Comparison of ENCODE assay signal across 25 cellular contexts in the genomic region with DNA sequence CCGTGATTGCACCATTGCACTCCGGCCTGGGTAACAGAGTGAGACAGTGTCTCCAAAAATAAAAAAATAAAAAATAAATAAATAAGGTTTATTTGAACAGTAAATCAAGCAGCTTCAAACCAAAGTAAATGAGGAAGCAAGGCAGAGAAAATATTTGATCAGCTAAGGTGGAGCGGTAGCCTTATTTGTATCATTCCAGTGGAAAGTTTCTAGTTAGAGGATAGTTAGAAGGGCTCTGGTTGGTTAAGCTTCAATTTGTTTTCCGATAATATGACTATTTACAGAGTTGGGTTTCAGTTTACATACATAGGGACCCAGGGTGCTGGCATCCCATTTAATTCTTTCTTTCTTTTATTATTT.
"Had no signal": no experiment of that assay in that cellular context is flagged by ENCODE, and none has a peak within 500 bp of the region (broad histone marks: within the 10 kb centered on the region; RNA-seq: fewer than 3 reads in every experiment).

No MANE protein-coding gene starts in this region.

- FAIRE-seq: colon, frontal cortex had no signal

- H3K27me3 Mint-ChIP-seq: naive B cell; progenitor cell of endocrine pancreas; stimulated activated naive CD8-positive, alpha-beta T cell treated with anti-CD3 and anti-CD28 coated beads, Interleukin-15, Interleukin-2, amounts not matched to agents 100 ng/mL and 50 ng/mL, for 24 hours had no signal

- DNase-seq: dorsolateral prefrontal cortex; effector CD4-positive, alpha-beta T cell; hypothalamus; immature natural killer cell; islet precursor cell; mesenchymal stem cell; mucosa of descending colon; naive B cell; spleen; stimulated activated CD4-positive, alpha-beta T cell treated with anti-CD3 and anti-CD28 coated beads, Interleukin-4, amount 100 ng/mL, for 4 hours; stimulated activated naive B cell treated with anti-CD40 and anti-IgM and Interleukin-4, amounts not matched to agents 10 μg/mL and 1 μg/mL and 100 μg/mL, for 72 hours; transverse colon had no signal

- H3K79me2 ChIP-seq: parathyroid adenoma had no signal

- H3K4me1 ChIP-seq: parathyroid adenoma, right atrium auricular region, spleen, suprapubic skin, transverse colon, vagina had no signal

- H3K27ac Mint-ChIP-seq: immature natural killer cell; mesothelial cell of epicardium; naive B cell; natural killer cell treated with Interleukin-12 subunit alpha and Interleukin-12 subunit beta and Interleukin-15 and Interleukin-18, amount 100 ng/mL, for 72 hours; progenitor cell of endocrine pancreas; stimulated activated naive B cell treated with anti-CD40 and anti-IgM and Interleukin-4, amounts not matched to agents 10 μg/mL and 1 μg/mL and 100 μg/mL, for 72 hours; stimulated activated naive CD8-positive, alpha-beta T cell treated with anti-CD3 and anti-CD28 coated beads, Interleukin-15, Interleukin-2, amounts not matched to agents 100 ng/mL and 50 ng/mL, for 24 hours had no signal

- H3K27ac ChIP-seq: dorsolateral prefrontal cortex, neutrophil, right atrium auricular region, skin epidermis, spleen, suprapubic skin, transverse colon, vagina had no signal

- H3K4me3 ChIP-seq: dorsolateral prefrontal cortex, mucosa of descending colon, right atrium auricular region, skin epidermis, spleen, suprapubic skin, transverse colon, vagina had no signal

- H3K27me3 ChIP-seq: neutrophil, right atrium auricular region, suprapubic skin, transverse colon, vagina had no signal

- H3K4me3 Mint-ChIP-seq: immature natural killer cell; mesothelial cell of epicardium; naive B cell; natural killer cell treated with Interleukin-12 subunit alpha and Interleukin-12 subunit beta and Interleukin-15 and Interleukin-18, amount 100 ng/mL, for 72 hours; neural crest cell; stimulated activated naive B cell treated with anti-CD40 and anti-IgM and Interleukin-4, amounts not matched to agents 10 μg/mL and 1 μg/mL and 100 μg/mL, for 72 hours; stimulated activated naive CD8-positive, alpha-beta T cell treated with anti-CD3 and anti-CD28 coated beads, Interleukin-15, Interleukin-2, amounts not matched to agents 100 ng/mL and 50 ng/mL, for 24 hours had no signal

- H3K9me3 ChIP-seq: mucosa of descending colon, neutrophil, right atrium auricular region, spleen, suprapubic skin, transverse colon, vagina had no signal

- H3K9me3 Mint-ChIP-seq: immature natural killer cell; natural killer cell treated with Interleukin-12 subunit alpha and Interleukin-12 subunit beta and Interleukin-15 and Interleukin-18, amount 100 ng/mL, for 72 hours; stimulated activated naive B cell treated with anti-CD40 and anti-IgM and Interleukin-4, amounts not matched to agents 10 μg/mL and 1 μg/mL and 100 μg/mL, for 72 hours; stimulated activated naive CD8-positive, alpha-beta T cell treated with anti-CD3 and anti-CD28 coated beads, Interleukin-15, Interleukin-2, amounts not matched to agents 100 ng/mL and 50 ng/mL, for 24 hours had no signal

- H3K36me3 ChIP-seq: neutrophil, right atrium auricular region, spleen, suprapubic skin, transverse colon, vagina had no signal

- H3K36me3 Mint-ChIP-seq: immature natural killer cell; mesothelial cell of epicardium; naive B cell; natural killer cell treated with Interleukin-12 subunit alpha and Interleukin-12 subunit beta and Interleukin-15 and Interleukin-18, amount 100 ng/mL, for 72 hours; stimulated activated naive B cell treated with anti-CD40 and anti-IgM and Interleukin-4, amounts not matched to agents 10 μg/mL and 1 μg/mL and 100 μg/mL, for 72 hours had no signal

- H3K9ac ChIP-seq: parathyroid adenoma had no signal

- ATAC-seq: mucosa of descending colon; natural killer cell treated with Interleukin-12 subunit alpha and Interleukin-12 subunit beta and Interleukin-15 and Interleukin-18, amount 100 ng/mL, for 72 hours; stimulated activated naive B cell treated with anti-CD40 and anti-IgM and Interleukin-4, amounts not matched to agents 10 μg/mL and 1 μg/mL and 100 μg/mL, for 72 hours had no signal

- H3K4me1 Mint-ChIP-seq: immature natural killer cell; mesothelial cell of epicardium; naive B cell; neural crest cell; stimulated activated naive B cell treated with anti-CD40 and anti-IgM and Interleukin-4, amounts not matched to agents 10 μg/mL and 1 μg/mL and 100 μg/mL, for 72 hours had no signal
